In the genomic region with DNA sequence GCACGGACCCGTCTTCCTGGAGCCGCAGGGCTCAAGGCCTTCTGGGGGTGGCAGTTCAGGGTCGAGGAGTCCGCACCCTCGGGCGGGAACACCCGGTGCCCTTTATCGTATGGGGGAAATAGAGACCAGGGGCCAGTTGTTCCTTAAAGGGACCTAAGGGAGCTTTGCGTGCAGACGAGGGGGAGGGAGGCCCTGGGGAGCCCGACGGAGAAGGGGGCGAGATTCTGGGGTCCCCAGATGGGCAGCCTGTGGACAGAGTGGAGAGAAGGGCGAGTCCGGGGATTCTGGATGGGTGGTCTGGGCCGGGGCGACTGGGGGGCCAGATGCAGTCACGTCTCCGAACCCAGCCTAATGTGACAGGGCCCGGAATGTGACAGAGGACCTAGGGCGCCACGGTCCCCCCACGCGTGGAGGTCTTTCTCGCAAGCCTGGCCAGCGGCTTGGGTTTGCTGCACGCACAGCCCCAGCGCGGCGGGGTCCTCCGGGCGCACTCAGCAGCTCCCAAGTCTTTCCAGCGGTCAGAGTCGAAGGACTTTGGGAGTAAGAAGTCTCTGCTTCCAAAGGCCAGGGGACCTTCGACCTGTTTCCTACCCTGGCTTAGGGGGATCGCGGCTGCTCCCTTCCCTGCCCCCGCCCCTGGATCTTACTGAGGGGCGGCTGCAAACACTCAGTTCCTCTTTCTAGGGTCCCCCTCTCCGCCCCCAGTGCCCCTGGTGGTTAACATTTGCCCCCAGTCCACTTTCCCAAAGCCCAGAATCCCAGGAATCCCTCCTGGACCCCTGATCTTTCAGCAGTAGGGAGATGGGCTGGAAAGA, we compare ENCODE assay signal across 8 cellular contexts. TPM values are rescaled to one million over a fixed set of nuclear protein-coding genes. Genes with fewer than 3 reads are reported as not detected.
DNase-seq lines count a peak whose midpoint lies in the region; ATAC-seq and TF ChIP-seq lines count a peak whose summit lies in the region.

No MANE protein-coding gene starts in this region.

- intact Hi-C loops in spleen (cut with DNase I; ENCODE audit: low total_unique reads): no loop called here

- H3K4me1 ChIP-seq in HAP-1 (no peaks in the 10 kb centered on the region), spleen (peaks cover 17 to 63% (median 41%) of the 10 kb centered on the region in 6 donors)

- TF ChIP-seq POLR2A in spleen (IDR thresholded peaks at IDR 0.05): no peak

- 24 to 34% (median 31%) methylated on average over 36 to 41 of the region's 41 CpGs for WGBS in spleen, 5 donors

- no peak for TF ChIP-seq CTCF in spleen (IDR thresholded peaks at IDR 0.05 in 8 of 11, conservative IDR thresholded peaks at IDR 0.05 in 3 of 11)
- no peak for TF ChIP-seq CTCF in GM10266 (IDR thresholded peaks at IDR 0.05; ENCODE audit: control insufficient read depth, insufficient read depth, low read depth, missing control alignments)

- no peaks in the 10 kb centered on the region for H3K36me3 ChIP-seq in HAP-1 (replicated peaks)
- H3K36me3 ChIP-seq in spleen: no peaks in the 10 kb centered on the region

- no peaks in the 10 kb centered on the region for H3K9me3 ChIP-seq in HAP-1
- peaks cover 4% of the 10 kb centered on the region for H3K9me3 ChIP-seq in iPS-18c (ENCODE audit: control insufficient read depth, insufficient read depth, low read length)
- peaks cover 0 to 7% (median 0%) of the 10 kb centered on the region in 8 donors for H3K9me3 ChIP-seq in spleen

- peak overlapping the region; percentile 15 for H3K4me3 ChIP-seq in HAP-1
- peak overlapping the region; percentile 49 for H3K4me3 ChIP-seq in iPS-18c (ENCODE audit: insufficient read depth, low read depth, low read length)
- H3K4me3 ChIP-seq in spleen: peak overlapping the region; percentile 24 to 71 (median 46)

- DNase-seq in HAP-1 (ENCODE audit: low spot score in 2 of 2): no peak
- peak; percentile 51 for DNase-seq in spleen
- DNase-seq in NCI-H1092 (lab: John Stamatoyannopoulos, UW): no peak
- DNase-seq in GM10266 (ENCODE audit: extremely low spot score): no peak

- in situ Hi-C loops in HAP-1 (cut with MboI; ENCODE audit: low sequenced_read_pairs): no loop called here

- H3K27ac ChIP-seq in angular gyrus (ENCODE audit: low read depth, low read length) (peak overlapping the region; percentile 92), spleen (no peak overlapping the region)

- H3K27me3 ChIP-seq in HAP-1 (ENCODE audit: low read depth): no peaks in the 10 kb centered on the region
- H3K27me3 ChIP-seq in spleen (replicated peaks in 1 of 7): peaks cover 2 to 46% (median 15%) of the 10 kb centered on the region in 7 donors

- no peak for ATAC-seq in HG03378 (IDR thresholded peaks at IDR 0.05; ENCODE audit: unreplicated experiment)
- ATAC-seq in GM19467 (IDR thresholded peaks at IDR 0.05; ENCODE audit: unreplicated experiment): no peak

RNA-seq across cellular contexts. Expression of a gene that starts 0.5 kb away (rescaled TPM):
- 1 to 10 TPM; 2.6 to 5.7 (median 4.7) TPM for total RNA-seq in spleen
- polyA plus RNA-seq in spleen: 1 to 10 TPM; 2.2 to 3.9 (median 3.7) TPM

RNA-seq across cellular contexts. Expression of a gene that starts 33.4 kb away (rescaled TPM):
- total RNA-seq in spleen: 10 to 100 TPM; 29.2 to 41.0 (median 37.4) TPM
- polyA plus RNA-seq in spleen: 10 to 100 TPM in 1 of 3 donors, 1 to 10 TPM in 2; 5.1 to 22.7 (median 7.1) TPM

RNA-seq across cellular contexts. Expression of a gene that starts 38.8 kb away (rescaled TPM):
- total RNA-seq in spleen: 10 to 100 TPM in 1 of 7 donors, 1 to 10 TPM in 6; 3.9 to 12.0 (median 8.0) TPM
- 1 to 10 TPM; 3.3 to 7.8 (median 3.8) TPM for polyA plus RNA-seq in spleen
